Comparison of ENCODE assay signal across 23 cellular contexts in the genomic region with DNA sequence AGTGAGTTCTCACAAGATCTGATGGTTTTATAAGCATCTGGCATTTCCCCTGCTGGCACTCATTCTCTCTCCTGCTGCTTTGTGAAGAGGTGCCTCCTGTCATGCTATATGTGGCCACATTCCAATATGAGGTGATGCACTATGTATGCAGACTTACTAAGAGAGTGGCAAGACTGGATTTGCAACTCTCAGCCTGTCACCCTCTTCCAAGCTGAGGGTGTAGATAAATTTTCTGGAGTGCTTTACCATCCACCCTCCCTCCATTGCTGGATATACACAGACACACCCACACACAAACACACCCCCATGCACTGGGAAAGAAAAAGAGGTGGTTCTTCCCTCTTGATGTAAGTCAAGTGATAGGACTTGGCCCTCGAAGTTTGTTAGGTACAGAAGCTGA. TPM values are rescaled to one million over a fixed set of nuclear protein-coding genes. Genes with fewer than 3 reads are reported as not detected.
DNase-seq lines count a peak whose midpoint lies in the region; TF ChIP-seq lines count a peak whose summit lies in the region.
"Had no signal": no experiment of that assay in that cellular context is flagged by ENCODE, and none has a peak within 500 bp of the region (broad histone marks: within the 10 kb centered on the region; RNA-seq: fewer than 3 reads in every experiment).

No MANE protein-coding gene starts in this region.

- peak overlapping the region; percentile 62 for H3K4me3 Mint-ChIP-seq in type B pancreatic cell
- H3K4me3 Mint-ChIP-seq: activated T-cell treated with anti-CD3 and anti-CD28 coated beads, Interleukin-2, amount 50 U/mL, for 4 hours; CD14-positive monocyte; dendritic cell treated with granulocyte-macrophage colony-stimulating factor and Interleukin-4, amounts not matched to agents 40 ng/mL and 50 ng/mL, for 4 days; nephron had no signal

- peaks cover 11% of the 10 kb centered on the region for H3K27me3 Mint-ChIP-seq in type B pancreatic cell
- H3K27me3 Mint-ChIP-seq: dendritic cell treated with granulocyte-macrophage colony-stimulating factor and Interleukin-4, amounts not matched to agents 40 ng/mL and 50 ng/mL, for 4 days had no signal

- H3K36me3 Mint-ChIP-seq in type B pancreatic cell, result peaks cover 4% of the 10 kb centered on the region
- H3K36me3 Mint-ChIP-seq: CD14-positive monocyte had no signal

- peaks cover 20% of the 10 kb centered on the region for H3K4me1 Mint-ChIP-seq in type B pancreatic cell (ENCODE audit: unreplicated experiment)
- H3K4me1 Mint-ChIP-seq: CD14-positive monocyte, nephron had no signal

- H3K27ac ChIP-seq in epithelial cell of prostate, result peak overlapping the region; percentile 34
- H3K27ac ChIP-seq: esophagus squamous epithelium, heart right ventricle, psoas muscle, tibial artery had no signal

- DNase-seq in NCI-H2171 treated with DMSO at 0.1 percent for 48 hours (lab: John Stamatoyannopoulos, UW), result peak; percentile 31
- DNase-seq in NCI-H2171 (lab: John Stamatoyannopoulos, UW), result no peak
- DNase-seq in NCI-H345 (lab: John Stamatoyannopoulos, UW), result peak; percentile 69
- DNase-seq in epithelial cell of prostate (ENCODE audit: low read depth, low spot score), result peak; percentile 87
- no peak for DNase-seq in type B pancreatic cell (ENCODE audit: extremely low spot score, unreplicated experiment)
- no peak for DNase-seq in activated T-cell treated with anti-CD3 and anti-CD28 coated beads for 4 hours
- DNase-seq in activated effector memory CD4-positive, alpha-beta T cell treated with anti-CD3 and anti-CD28 coated beads, Interleukin-2, amount 50 U/mL, for 16 hours, result no peak
- DNase-seq in foreskin melanocyte, result no peak
- DNase-seq: 8988T; activated CD4-positive, CD25-positive, alpha-beta regulatory T cell; activated T-cell treated with anti-CD3 and anti-CD28 coated beads, Interleukin-2, amount 50 U/mL, for 4 hours; caudate nucleus; esophagus squamous epithelium; heart right ventricle; NCI-H1092; NCI-H187 treated with DMSO at 0.1 percent for 48 hours; NCI-H226; psoas muscle; stimulated activated CD4-positive, alpha-beta T cell treated with anti-CD3 and anti-CD28 coated beads, Interleukin-4, amount 100 ng/mL, for 24 hours; tibial artery had no signal

- TF ChIP-seq CTCF in type B pancreatic cell (conservative IDR thresholded peaks at IDR 0.05), result no peak

- peaks cover 7% of the 10 kb centered on the region for H3K9me3 Mint-ChIP-seq in type B pancreatic cell

- H3K27ac Mint-ChIP-seq in type B pancreatic cell, result peak overlapping the region; percentile 84
- H3K27ac Mint-ChIP-seq: CD14-positive monocyte; dendritic cell treated with granulocyte-macrophage colony-stimulating factor and Interleukin-4, amounts not matched to agents 40 ng/mL and 50 ng/mL, for 4 days; nephron had no signal

RNA-seq across cellular contexts. Expression of gene CHMP2B, which starts 30.2 kb away (rescaled TPM):
- 29.0 and 36.8 TPM in 2 replicates for total RNA-seq in type B pancreatic cell (ENCODE audit: low replicate concordance)

Comparison
In these comparisons a context has a peak if more than half of its experiments do, and no peak if none do; other contexts are left out.
1. DNase-seq: peak in NCI-H2171 treated with DMSO at 0.1 percent for 48 hours (single experiment), NCI-H345 (single experiment) and epithelial cell of prostate (single experiment); none in NCI-H2171 (single experiment), type B pancreatic cell (single experiment), activated T-cell treated with anti-CD3 and anti-CD28 coated beads for 4 hours (single experiment), activated effector memory CD4-positive, alpha-beta T cell treated with anti-CD3 and anti-CD28 coated beads, Interleukin-2, amount 50 U/mL, for 16 hours (single experiment) and foreskin melanocyte (single experiment).